18 cellular contexts compared by ENCODE assay signal in genomic region chr4:76998251-76998901, GRCh38. TPM values are rescaled to one million over a fixed set of nuclear protein-coding genes. Genes with fewer than 3 reads are reported as not detected.
DNase-seq lines count a peak whose midpoint lies in the region; ATAC-seq and TF ChIP-seq lines count a peak whose summit lies in the region.
"Had no signal": no experiment of that assay in that cellular context is flagged by ENCODE, and none has a peak within 500 bp of the region (broad histone marks: within the 10 kb centered on the region; RNA-seq: fewer than 3 reads in every experiment).

No MANE protein-coding gene starts in this region.

- CTCF ChIA-PET in T-cell (lab: Charles Lee) = no interaction called here

- no peak overlapping the region for H3K4me3 Mint-ChIP-seq in dendritic cell treated with granulocyte-macrophage colony-stimulating factor and Interleukin-4, amounts not matched to agents 40 ng/mL and 50 ng/mL, for 4 days
- no peak overlapping the region for H3K4me3 Mint-ChIP-seq in type B pancreatic cell
- H3K4me3 Mint-ChIP-seq in T-cell = no peak overlapping the region
- H3K4me3 Mint-ChIP-seq: activated CD4-positive, alpha-beta memory T cell treated with anti-CD3 and anti-CD28 coated beads, Interleukin-2, amount 10 ng/mL, durations not matched to agents 7 days and 5 days; CD4-positive, alpha-beta T cell had no signal

- no peak overlapping the region for H3K4me3 ChIP-seq in right atrium auricular region
- H3K4me3 ChIP-seq: PC-9, uterus had no signal

- H3K27me3 ChIP-seq in right atrium auricular region = no peaks in the 10 kb centered on the region
- H3K27me3 ChIP-seq: uterus had no signal

- no peak for TF ChIP-seq CTCF in right atrium auricular region (IDR thresholded peaks at IDR 0.05)
- no peak for TF ChIP-seq CTCF in type B pancreatic cell (conservative IDR thresholded peaks at IDR 0.05)

- peaks cover 0 to 32% of the 10 kb centered on the region in 2 donors for H3K4me1 ChIP-seq in right atrium auricular region
- H3K4me1 ChIP-seq: uterus had no signal

- H3K4me1 Mint-ChIP-seq in dendritic cell treated with granulocyte-macrophage colony-stimulating factor and Interleukin-4, amounts not matched to agents 40 ng/mL and 50 ng/mL, for 4 days (ENCODE audit: low read depth) = peaks cover 15% of the 10 kb centered on the region
- peaks cover 33% of the 10 kb centered on the region for H3K4me1 Mint-ChIP-seq in type B pancreatic cell (ENCODE audit: unreplicated experiment)
- peaks cover 33 to 43% (median 35%) of the 10 kb centered on the region in 3 donors for H3K4me1 Mint-ChIP-seq in T-cell

- no peaks in the 10 kb centered on the region for H3K27me3 Mint-ChIP-seq in dendritic cell treated with granulocyte-macrophage colony-stimulating factor and Interleukin-4, amounts not matched to agents 40 ng/mL and 50 ng/mL, for 4 days
- H3K27me3 Mint-ChIP-seq in type B pancreatic cell = no peaks in the 10 kb centered on the region
- no peaks in the 10 kb centered on the region for H3K27me3 Mint-ChIP-seq in T-cell
- H3K27me3 Mint-ChIP-seq: CD4-positive, alpha-beta T cell had no signal

- peak overlapping the region; percentile 52 for H3K27ac Mint-ChIP-seq in dendritic cell treated with granulocyte-macrophage colony-stimulating factor and Interleukin-4, amounts not matched to agents 40 ng/mL and 50 ng/mL, for 4 days
- H3K27ac Mint-ChIP-seq in type B pancreatic cell = peak overlapping the region; percentile 78
- no peak overlapping the region for H3K27ac Mint-ChIP-seq in T-cell
- H3K27ac Mint-ChIP-seq: activated CD4-positive, alpha-beta memory T cell treated with anti-CD3 and anti-CD28 coated beads, Interleukin-2, amount 10 ng/mL, durations not matched to agents 7 days and 5 days; CD4-positive, alpha-beta T cell had no signal

- H3K27ac ChIP-seq in right atrium auricular region = no peak overlapping the region
- H3K27ac ChIP-seq: PC-9, uterus had no signal

- H3K36me3 Mint-ChIP-seq in dendritic cell treated with granulocyte-macrophage colony-stimulating factor and Interleukin-4, amounts not matched to agents 40 ng/mL and 50 ng/mL, for 4 days (ENCODE audit: low read depth) = peaks cover 56% of the 10 kb centered on the region
- H3K36me3 Mint-ChIP-seq in type B pancreatic cell (peaks cover 44% of the 10 kb centered on the region), T-cell (peaks cover 45% of the 10 kb centered on the region)

- DNase-seq in Right ventricle myocardium superior (peak; percentile 44), right atrium auricular region (ENCODE audit: low spot score) (no peak), iris pigment epithelial cell (ENCODE audit: low read depth) (peak; percentile 69), type B pancreatic cell (ENCODE audit: extremely low spot score, unreplicated experiment) (no peak), T-cell (no peak)
- DNase-seq: activated CD4-positive, alpha-beta memory T cell treated with anti-CD3 and anti-CD28 coated beads, Interleukin-2, amount 10 ng/mL, durations not matched to agents 7 days and 5 days; amniotic stem cell; CD4-positive, alpha-beta T cell; cortex of kidney; DMS79; NCI-H526 treated with DMSO at 0.1 percent for 48 hours; PC-9; stimulated activated CD4-positive, alpha-beta T cell treated with anti-CD3 and anti-CD28 coated beads, Interleukin-15, amount 100 ng/mL, for 24 hours; stimulated activated naive CD8-positive, alpha-beta T cell treated with anti-CD3 and anti-CD28 coated beads, Interleukin-15, Interleukin-2, amounts not matched to agents 100 U/mL and 50 U/mL, for 24 hours; uterus had no signal

- H3K9me3 ChIP-seq in right atrium auricular region = no peaks in the 10 kb centered on the region
- H3K9me3 ChIP-seq: uterus had no signal

- no peaks in the 10 kb centered on the region for H3K9me3 Mint-ChIP-seq in dendritic cell treated with granulocyte-macrophage colony-stimulating factor and Interleukin-4, amounts not matched to agents 40 ng/mL and 50 ng/mL, for 4 days
- H3K9me3 Mint-ChIP-seq in type B pancreatic cell (no peaks in the 10 kb centered on the region), T-cell (no peaks in the 10 kb centered on the region)
- H3K9me3 Mint-ChIP-seq: activated CD4-positive, alpha-beta memory T cell treated with anti-CD3 and anti-CD28 coated beads, Interleukin-2, amount 10 ng/mL, durations not matched to agents 7 days and 5 days; CD4-positive, alpha-beta T cell had no signal

- intact Hi-C loops in Right ventricle myocardium superior (cut with DNase I) = no loop called here
- intact Hi-C loops in dendritic cell treated with granulocyte-macrophage colony-stimulating factor and Interleukin-4, amounts not matched to agents 40 ng/mL and 50 ng/mL, for 4 days (cut with micrococcal nuclease) = no loop called here

- no peaks in the 10 kb centered on the region for H3K36me3 ChIP-seq in right atrium auricular region
- H3K36me3 ChIP-seq: uterus had no signal

- ATAC-seq in Right ventricle myocardium superior (ENCODE audit: poor library complexity) (peak; percentile 24), HG02870 (IDR thresholded peaks at IDR 0.05; ENCODE audit: unreplicated experiment) (no peak), GM18517 (IDR thresholded peaks at IDR 0.05; ENCODE audit: unreplicated experiment) (no peak), T-cell (replicated peaks in 1 of 4) (no peak)
- ATAC-seq: stimulated activated naive CD8-positive, alpha-beta T cell treated with anti-CD3 and anti-CD28 coated beads, Interleukin-15, Interleukin-2, amounts not matched to agents 100 U/mL and 50 U/mL, for 24 hours had no signal

- POLR2A ChIA-PET in T-cell (lab: Charles Lee) = no interaction called here

RNA-seq across cellular contexts. Expression of gene SEPTIN11, which starts 48.8 kb away (rescaled TPM):
- total RNA-seq in Right ventricle myocardium superior (25.4 TPM), right atrium auricular region (10 to 100 TPM; 34.9 to 59.0 TPM), type B pancreatic cell (ENCODE audit: low replicate concordance) (46.7 and 149 TPM in 2 replicates), T-cell (10 to 100 TPM; 20.9 to 25.0 (median 22.8) TPM)

Comparison
In these comparisons a context has a peak if more than half of its experiments do, and no peak if none do; other contexts are left out.
1. DNase-seq: peak in Right ventricle myocardium superior (single experiment) and iris pigment epithelial cell (single experiment); none in right atrium auricular region (single experiment), type B pancreatic cell (single experiment) and T-cell (0 of 34).
2. H3K27ac Mint-ChIP-seq: peak in dendritic cell treated with granulocyte-macrophage colony-stimulating factor and Interleukin-4, amounts not matched to agents 40 ng/mL and 50 ng/mL, for 4 days (single experiment) and type B pancreatic cell (single experiment); none in T-cell (0 of 2).